1 cellular context compared by ENCODE assay signal in the genomic region with DNA sequence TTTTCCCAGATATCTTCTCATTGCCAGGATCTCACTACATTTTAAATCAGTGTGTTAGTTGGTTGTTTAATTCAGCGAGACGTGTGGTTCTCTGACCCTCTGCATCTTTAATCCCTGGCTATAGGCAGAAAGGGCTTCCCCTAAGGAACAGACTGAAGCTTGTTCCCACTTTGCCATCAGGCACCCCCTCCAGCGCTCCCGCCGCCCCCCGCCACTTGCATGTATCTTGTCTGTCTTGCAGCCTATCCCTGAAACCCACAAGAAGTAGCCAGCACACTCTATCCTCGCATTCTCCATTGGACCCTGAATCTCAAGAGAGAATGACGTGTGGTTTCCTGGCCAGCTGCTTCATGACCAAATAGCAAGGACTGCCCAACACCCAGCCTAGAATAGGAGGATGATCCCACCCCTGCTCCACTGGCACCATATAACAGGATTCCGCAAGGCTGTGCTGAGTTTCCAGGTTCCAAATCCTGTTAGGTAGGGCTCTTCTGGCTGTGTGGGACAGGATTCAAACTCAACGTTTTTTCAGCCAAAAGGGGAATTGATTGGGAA.
TF ChIP-seq lines count a peak whose summit lies in the region.

No MANE protein-coding gene starts in this region.

TF ChIP-seq in HepG2, 621 proteins besides CTCF, POLR2A, EP300 and RAD21:
- TF ChIP-seq ADNP (CRISPR knock-in tag; IDR thresholded peaks at IDR 0.05), result no peak
- no peak for TF ChIP-seq ZNF788 (CRISPR knock-in tag; IDR thresholded peaks at IDR 0.05; ENCODE audit: borderline replicate concordance)
- no peak for TF ChIP-seq CHCHD3 (CRISPR knock-in tag; IDR thresholded peaks at IDR 0.05)
- no peak for TF ChIP-seq GLI4 (CRISPR knock-in tag; IDR thresholded peaks at IDR 0.05; ENCODE audit: borderline replicate concordance)
- no peak for TF ChIP-seq FOSL1 (CRISPR knock-in tag; IDR thresholded peaks at IDR 0.05; ENCODE audit: borderline replicate concordance)
- TF ChIP-seq SALL1 (CRISPR knock-in tag; IDR thresholded peaks at IDR 0.05), result no peak
- TF ChIP-seq MLXIP (CRISPR knock-in tag; IDR thresholded peaks at IDR 0.05; ENCODE audit: borderline replicate concordance), result no peak
- no peak for TF ChIP-seq ZNF354B (CRISPR knock-in tag; IDR thresholded peaks at IDR 0.05)
- TF ChIP-seq FOSL2 (CRISPR knock-in tag; IDR thresholded peaks at IDR 0.05), result no peak
- no peak for TF ChIP-seq CREB1 (IDR thresholded peaks at IDR 0.05)
- no peak for TF ChIP-seq CREB1 (CRISPR knock-in tag; IDR thresholded peaks at IDR 0.05)
- TF ChIP-seq, protein P1, sequence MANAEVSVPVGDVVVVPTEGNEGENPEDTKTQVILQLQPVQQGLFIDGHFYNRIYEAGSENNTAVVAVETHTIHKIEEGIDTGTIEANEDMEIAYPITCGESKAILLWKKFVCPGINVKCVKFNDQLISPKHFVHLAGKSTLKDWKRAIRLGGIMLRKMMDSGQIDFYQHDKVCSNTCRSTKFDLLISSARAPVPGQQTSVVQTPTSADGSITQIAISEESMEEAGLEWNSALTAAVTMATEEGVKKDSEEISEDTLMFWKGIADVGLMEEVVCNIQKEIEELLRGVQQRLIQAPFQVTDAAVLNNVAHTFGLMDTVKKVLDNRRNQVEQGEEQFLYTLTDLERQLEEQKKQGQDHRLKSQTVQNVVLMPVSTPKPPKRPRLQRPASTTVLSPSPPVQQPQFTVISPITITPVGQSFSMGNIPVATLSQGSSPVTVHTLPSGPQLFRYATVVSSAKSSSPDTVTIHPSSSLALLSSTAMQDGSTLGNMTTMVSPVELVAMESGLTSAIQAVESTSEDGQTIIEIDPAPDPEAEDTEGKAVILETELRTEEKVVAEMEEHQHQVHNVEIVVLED (CRISPR knock-in tag; IDR thresholded peaks at IDR 0.05; ENCODE audit: borderline replicate concordance), result no peak
- TF ChIP-seq ZKSCAN5 (CRISPR knock-in tag; IDR thresholded peaks at IDR 0.05), result no peak
- no peak for TF ChIP-seq ZFX (CRISPR knock-in tag; IDR thresholded peaks at IDR 0.05; ENCODE audit: low read depth)
- no peak for TF ChIP-seq MIER3 (CRISPR knock-in tag; IDR thresholded peaks at IDR 0.05; ENCODE audit: borderline replicate concordance)
- TF ChIP-seq ZNF720 (CRISPR knock-in tag; IDR thresholded peaks at IDR 0.05), result no peak
